8 cellular contexts compared by ENCODE assay signal in genomic region chr3:196867507-196868296, GRCh38. TPM values are rescaled to one million over a fixed set of nuclear protein-coding genes. Genes with fewer than 3 reads are reported as not detected.
DNase-seq lines count a peak whose midpoint lies in the region; ATAC-seq and TF ChIP-seq lines count a peak whose summit lies in the region.

TSS of gene SENP5 (plus strand) at chr3:196867920. CDS start at chr3:196885182, 17,262 bp downstream.

- H3K9me3 ChIP-seq in KOPT-K1 (ENCODE audit: insufficient read depth, low read length, poor library complexity, severe bottlenecking), result peaks cover 8% of the 10 kb centered on the region
- H3K9me3 ChIP-seq in Panc1 (ENCODE audit: control insufficient read depth, insufficient read depth, low read depth, low read length), result no peaks in the 10 kb centered on the region
- no peaks in the 10 kb centered on the region for H3K9me3 ChIP-seq in esophagus (ENCODE audit: control insufficient read depth in 2 of 2, insufficient read depth in 1 of 2, low read depth in 1 of 2, low read length in 1 of 2)
- no peaks in the 10 kb centered on the region for H3K9me3 ChIP-seq in mucosa of stomach (ENCODE audit: control insufficient read depth, low read length)

- ATAC-seq in GM21825 (IDR thresholded peaks at IDR 0.05; ENCODE audit: unreplicated experiment) (peak; percentile 92), Panc1 (peak; percentile 98)
- ATAC-seq in activated T-cell treated with anti-CD3 and anti-CD28 coated beads, Interleukin-2, amount 50 U/mL, for 4 hours, result peak; percentile 96

- peaks cover 14% of the 10 kb centered on the region; the same call in 1 of the 2 replicates for H3K36me3 ChIP-seq in KOPT-K1 (ENCODE audit: insufficient read depth, low read length)
- H3K36me3 ChIP-seq in Panc1 (ENCODE audit: control insufficient read depth, insufficient read depth, low read length), result no peaks in the 10 kb centered on the region; the same call in 1 of the 2 replicates
- H3K36me3 ChIP-seq in esophagus (ENCODE audit: control insufficient read depth in 2 of 2, insufficient read depth in 2 of 2, low read length in 1 of 2), result no peaks in the 10 kb centered on the region
- H3K36me3 ChIP-seq in mucosa of stomach (ENCODE audit: control insufficient read depth, insufficient read depth, low read length), result no peaks in the 10 kb centered on the region

- CTCF ChIA-PET in Panc1 (lab: Charles Lee), result no interaction called here

- H3K27ac ChIP-seq in KOPT-K1 (ENCODE audit: low read depth, low read length, poor library complexity, severe bottlenecking) (peak within 1 kb of the TSS; percentile 79), Panc1 (ENCODE audit: low read length) (peak within 1 kb of the TSS; percentile 97), esophagus (ENCODE audit: low read depth in 2 of 2, low read length in 1 of 2) (peak within 1 kb of the TSS; percentile 94 to 100)

- BruUV-seq in Panc1 (replicated peaks; lab: Mats Ljungman, UMichigan), result no TSS peak

- H3K4me1 ChIP-seq in Panc1 (ENCODE audit: control insufficient read depth, insufficient read depth, low read length), result peaks cover 14% of the 10 kb centered on the region
- H3K4me1 ChIP-seq in esophagus (ENCODE audit: control insufficient read depth in 2 of 2, insufficient read depth in 2 of 2, low read length in 1 of 2), result peaks cover 0 to 4% of the 10 kb centered on the region in 2 donors
- peaks cover 15% of the 10 kb centered on the region for H3K4me1 ChIP-seq in mucosa of stomach (ENCODE audit: control insufficient read depth, insufficient read depth, low read length)

- peak within 1 kb of the TSS; percentile 96 for H3K4me3 Mint-ChIP-seq in activated T-cell treated with anti-CD3 and anti-CD28 coated beads, Interleukin-2, amount 50 U/mL, for 4 hours

- TF ChIP-seq CTCF in Panc1 (IDR thresholded peaks at IDR 0.05), result no peak

- 0 to 1% methylated on average over 77 to 93 of the region's 93 CpGs for WGBS in esophagus, 2 donors

- H3K9me3 Mint-ChIP-seq in activated T-cell treated with anti-CD3 and anti-CD28 coated beads, Interleukin-2, amount 50 U/mL, for 4 hours, result no peaks in the 10 kb centered on the region

- H3K4me3 ChIP-seq in Panc1 (ENCODE audit: low read depth in 2 of 2, low read length in 2 of 2) (peak within 1 kb of the TSS; percentile 83 to 96), esophagus (ENCODE audit: low read depth in 1 of 2, low read length in 2 of 2) (peak within 1 kb of the TSS; percentile 96 to 97), mucosa of stomach (ENCODE audit: low read length) (peak within 1 kb of the TSS; percentile 51)

- peak within 1 kb of the TSS; percentile 63 for H3K9ac ChIP-seq in mucosa of stomach (ENCODE audit: low read length)

- intact Hi-C loops in Panc1 (cut with micrococcal nuclease; ENCODE audit: unreplicated experiment), result no loop called here

- POLR2A ChIA-PET in Panc1 (lab: Charles Lee), result interaction anchor here (0.6 to 1.2 kb wide), 9 partner anchors 14 to 992 kb away, joined by 3 to 12 read pairs (median 5); no protein-coding TSS in a partner anchor

- in situ Hi-C loops in Panc1 (cut with HindIII; ENCODE audit: low pct_unique_long_range_greater_than_20kb, low sequenced_read_pairs), result no loop called here

- H3K27me3 Mint-ChIP-seq in activated T-cell treated with anti-CD3 and anti-CD28 coated beads, Interleukin-2, amount 50 U/mL, for 4 hours (ENCODE audit: low read depth), result no peaks in the 10 kb centered on the region

- peaks cover 23% of the 10 kb centered on the region for H3K4me1 Mint-ChIP-seq in activated T-cell treated with anti-CD3 and anti-CD28 coated beads, Interleukin-2, amount 50 U/mL, for 4 hours (ENCODE audit: low read depth)

- DNase-seq in DMS79 treated with DMSO at 0.1 percent for 48 hours (lab: John Stamatoyannopoulos, UW) (peak; percentile 91), Panc1 (ENCODE audit: low read depth, low spot score) (peak; percentile 33)
- peak; percentile 85 for DNase-seq in activated T-cell treated with anti-CD3 and anti-CD28 coated beads, Interleukin-2, amount 50 U/mL, for 4 hours
- peak; percentile 92 for DNase-seq in stimulated activated CD8-positive, alpha-beta memory T cell treated with anti-CD3 and anti-CD28 coated beads, Interleukin-4, amount 100 ng/mL, for 48 hours

- H3K27me3 ChIP-seq in Panc1 (ENCODE audit: control insufficient read depth, insufficient read depth, low read length) (no peaks in the 10 kb centered on the region), esophagus (ENCODE audit: control insufficient read depth in 1 of 2, insufficient read depth in 2 of 2, low read length in 2 of 2) (no peaks in the 10 kb centered on the region), mucosa of stomach (ENCODE audit: control insufficient read depth, insufficient read depth, low read length) (no peaks in the 10 kb centered on the region)

- H3K36me3 Mint-ChIP-seq in activated T-cell treated with anti-CD3 and anti-CD28 coated beads, Interleukin-2, amount 50 U/mL, for 4 hours (ENCODE audit: insufficient read depth), result peaks cover 3% of the 10 kb centered on the region

RNA-seq across cellular contexts. Expression of gene SENP5, which starts in this region (rescaled TPM):
- total RNA-seq in Panc1 (2021; ENCODE audit: unreplicated experiment), result 40.0 TPM
- polyA plus RNA-seq in Panc1 (2012; ENCODE audit: insufficient read length), result 14.4 TPM
- total RNA-seq in activated T-cell treated with anti-CD3 and anti-CD28 coated beads, Interleukin-2, amount 50 U/mL, for 4 hours, result 10 to 100 TPM; 34.5 to 37.1 (median 34.7) TPM
- 1 to 10 TPM; 5.7 to 8.4 TPM for polyA plus RNA-seq in esophagus

Comparison
In these comparisons a context has a peak if more than half of its experiments do, and no peak if none do; other contexts are left out.
1. Peak in every context shown above with its lines: DNase-seq, ATAC-seq, H3K4me3 ChIP-seq and H3K27ac ChIP-seq.
2. DNase-seq: peak in every context shown above with its lines; median percentile 92 in stimulated activated CD8-positive, alpha-beta memory T cell treated with anti-CD3 and anti-CD28 coated beads, Interleukin-4, amount 100 ng/mL, for 48 hours; 91 in DMS79 treated with DMSO at 0.1 percent for 48 hours; 85 in activated T-cell treated with anti-CD3 and anti-CD28 coated beads, Interleukin-2, amount 50 U/mL, for 4 hours; 33 in Panc1.